10 cellular contexts compared by ENCODE assay signal in the genomic region with DNA sequence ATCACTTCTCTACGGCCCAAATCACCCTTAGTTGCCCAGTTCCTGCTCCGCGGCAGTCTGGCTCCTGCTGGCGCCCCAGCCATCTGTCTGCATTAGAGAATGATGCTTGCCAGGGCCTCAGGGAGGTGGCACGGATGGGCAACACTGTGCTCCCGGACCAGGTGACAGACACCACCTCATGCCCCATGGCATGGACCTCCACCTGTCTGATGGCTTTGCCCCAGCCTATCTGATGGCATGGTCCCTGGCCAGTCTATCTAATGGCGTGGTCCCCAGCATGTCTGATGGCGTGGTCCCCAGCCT. TPM values are rescaled to one million over a fixed set of nuclear protein-coding genes. Genes with fewer than 3 reads are reported as not detected.
DNase-seq lines count a peak whose midpoint lies in the region; ATAC-seq and TF ChIP-seq lines count a peak whose summit lies in the region.
"Had no signal": no experiment of that assay in that cellular context is flagged by ENCODE, and none has a peak within 500 bp of the region (broad histone marks: within the 10 kb centered on the region; RNA-seq: fewer than 3 reads in every experiment).

No MANE protein-coding gene starts in this region.

- H3K4me1 ChIP-seq in BLaER1, result peaks cover 98% of the 10 kb centered on the region
- H3K4me1 ChIP-seq in DND-41 (ENCODE audit: insufficient read depth, low read length), result peaks cover 26% of the 10 kb centered on the region
- no peaks in the 10 kb centered on the region for H3K4me1 ChIP-seq in mesenchymal stem cell (ENCODE audit: control insufficient read depth, insufficient read depth, low read depth, low read length)

- H3K79me1 ChIP-seq in mesenchymal stem cell (replicated peaks; ENCODE audit: low read length, poor library complexity, severe bottlenecking), result no peaks in the 10 kb centered on the region

- H3K4ac ChIP-seq in mesenchymal stem cell (ENCODE audit: low read depth in 1 of 2, low read length in 2 of 2), result no peak overlapping the region

- no peak overlapping the region for H2BK120ac ChIP-seq in mesenchymal stem cell (ENCODE audit: low read depth, low read length)

- H4K8ac ChIP-seq in mesenchymal stem cell (ENCODE audit: low read length), result no peak overlapping the region

- H4K20me1 ChIP-seq in BLaER1, result no peaks in the 10 kb centered on the region
- no peaks in the 10 kb centered on the region for H4K20me1 ChIP-seq in DND-41 (ENCODE audit: insufficient read depth, low read length)

- no peaks in the 10 kb centered on the region for H3K27me3 ChIP-seq in BLaER1
- no peaks in the 10 kb centered on the region for H3K27me3 ChIP-seq in DND-41 (ENCODE audit: insufficient read depth, low read length, poor library complexity)
- peaks cover 38 to 41% of the 10 kb centered on the region in 2 experiments for H3K27me3 ChIP-seq in mesenchymal stem cell (ENCODE audit: control insufficient read depth in 1 of 2, insufficient read depth in 1 of 2, low read length in 2 of 2)

- H3K27me3 Mint-ChIP-seq in T-helper 17 cell, result no peaks in the 10 kb centered on the region

- 90% methylated on average over 8 of the region's 8 CpGs for WGBS in mesenchymal stem cell

- H3K36me3 ChIP-seq in BLaER1 (no peaks in the 10 kb centered on the region), DND-41 (ENCODE audit: insufficient read depth, low read length) (no peaks in the 10 kb centered on the region), mesenchymal stem cell (ENCODE audit: control insufficient read depth in 1 of 2, insufficient read depth in 2 of 2, low read depth in 1 of 2, low read length in 2 of 2) (no peaks in the 10 kb centered on the region)
- H3K36me3 ChIP-seq: stomach had no signal

- no peak overlapping the region for H3K4me3 ChIP-seq in BLaER1
- H3K4me3 ChIP-seq in DND-41 (ENCODE audit: low read depth in 1 of 2, low read length in 2 of 2), result peak overlapping the region in 1 of 2 experiments; percentile 39; a peak in 2 of 4 replicates
- no peak overlapping the region for H3K4me3 ChIP-seq in mesenchymal stem cell (ENCODE audit: insufficient read depth in 1 of 2, low read depth in 1 of 2, low read length in 2 of 2)
- H3K4me3 ChIP-seq: stomach had no signal

- no peak overlapping the region for H2BK5ac ChIP-seq in mesenchymal stem cell (ENCODE audit: low read depth, low read length, poor library complexity, severe bottlenecking)

- H3K23ac ChIP-seq in mesenchymal stem cell (ENCODE audit: low read length in 2 of 2), result no peak overlapping the region

- H3K9me3 ChIP-seq in BLaER1 (no peaks in the 10 kb centered on the region), DND-41 (ENCODE audit: insufficient read depth, low read length, severe bottlenecking) (no peaks in the 10 kb centered on the region), T-helper 17 cell (ENCODE audit: control insufficient read depth, low read length, poor library complexity, severe bottlenecking) (no peaks in the 10 kb centered on the region), mesenchymal stem cell (ENCODE audit: control insufficient read depth, low read length) (no peaks in the 10 kb centered on the region)
- H3K9me3 ChIP-seq: stomach had no signal

- TF ChIP-seq CTCF in DND-41 (IDR thresholded peaks at IDR 0.05; ENCODE audit: borderline replicate concordance, extremely low read depth, low read length, poor library complexity, severe bottlenecking), result no peak

- peak overlapping the region; percentile 86 for H3K27ac Mint-ChIP-seq in T-helper 17 cell

- H3K4me2 ChIP-seq in BLaER1 (peak overlapping the region; percentile 72), DND-41 (ENCODE audit: insufficient read depth, low read length) (peak overlapping the region; percentile 61), mesenchymal stem cell (ENCODE audit: low read length, poor library complexity, severe bottlenecking) (no peak overlapping the region)

- DNase-seq in DND-41 (no peak), T-helper 17 cell (no peak), mesenchymal stem cell (no peak), NCI-H526 treated with DMSO at 0.1 percent for 48 hours (lab: John Stamatoyannopoulos, UW) (no peak)
- DNase-seq in stimulated activated CD4-positive, alpha-beta T cell treated with anti-CD3 and anti-CD28 coated beads, Interleukin-1b, Interleukin-23, amount 100 ng/mL, for 48 hours, result no peak
- DNase-seq: left cardiac atrium had no signal

- peak overlapping the region in 1 of 2 experiments; percentile 55 for H3K18ac ChIP-seq in mesenchymal stem cell (ENCODE audit: low read depth in 1 of 2, low read length in 2 of 2)

- no peaks in the 10 kb centered on the region for H3K36me3 Mint-ChIP-seq in T-helper 17 cell (ENCODE audit: low read depth)

- ATAC-seq in DND-41 (ENCODE audit: insufficient read depth, low read depth), result no peak
- no peak for ATAC-seq in T-helper 17 cell
- no peak for ATAC-seq in HG03196 (IDR thresholded peaks at IDR 0.05; ENCODE audit: unreplicated experiment)

- H3K9ac ChIP-seq in BLaER1 (no peak overlapping the region), DND-41 (ENCODE audit: low read depth, low read length) (no peak overlapping the region), mesenchymal stem cell (ENCODE audit: low read length) (no peak overlapping the region)

- H3K27ac ChIP-seq in BLaER1, result peak overlapping the region; percentile 67
- peak overlapping the region; percentile 73 for H3K27ac ChIP-seq in DND-41 (ENCODE audit: low read length)
- H3K27ac ChIP-seq in mesenchymal stem cell (ENCODE audit: low read length, poor library complexity, severe bottlenecking), result no peak overlapping the region
- H3K27ac ChIP-seq: epithelial cell of prostate had no signal

- H3K4me1 Mint-ChIP-seq in T-helper 17 cell, result peaks cover 21% of the 10 kb centered on the region

- peak overlapping the region; percentile 47 for H3K4me3 Mint-ChIP-seq in T-helper 17 cell

- H2AFZ ChIP-seq in DND-41 (ENCODE audit: low read depth, low read length) (peak overlapping the region; percentile 81), mesenchymal stem cell (ENCODE audit: low read depth, low read length) (no peak overlapping the region)

- H2BK15ac ChIP-seq in mesenchymal stem cell (ENCODE audit: low read depth, poor library complexity, severe bottlenecking), result no peak overlapping the region

- H3K79me2 ChIP-seq in DND-41 (ENCODE audit: insufficient read depth, low read length), result no peaks in the 10 kb centered on the region

- H2BK12ac ChIP-seq in mesenchymal stem cell (ENCODE audit: low read length in 2 of 2), result no peak overlapping the region

- H4K91ac ChIP-seq in mesenchymal stem cell (ENCODE audit: low read length), result peak overlapping the region; percentile 44

- peak overlapping the region in 1 of 2 experiments; percentile 30 for H3K14ac ChIP-seq in mesenchymal stem cell (ENCODE audit: low read length in 2 of 2)

- no peak overlapping the region for H2AK5ac ChIP-seq in mesenchymal stem cell (ENCODE audit: low read length, severe bottlenecking)

RNA-seq across cellular contexts. Expression of a gene that starts 18.8 kb away (rescaled TPM):
- 1 to 10 TPM; 6.5 to 6.8 TPM for total RNA-seq in T-helper 17 cell
- 14.2 TPM for polyA plus RNA-seq in mesenchymal stem cell (2013, experiment 1 of 2)
- 14.5 TPM for polyA plus RNA-seq in mesenchymal stem cell (2013, experiment 2 of 2)

RNA-seq across cellular contexts. Expression of a gene that starts 27.2 kb away (rescaled TPM):
- 10 to 100 TPM; 39.4 to 41.3 TPM for total RNA-seq in T-helper 17 cell
- polyA plus RNA-seq in mesenchymal stem cell (2013, experiment 1 of 2), result 28.3 TPM
- 27.4 TPM for polyA plus RNA-seq in mesenchymal stem cell (2013, experiment 2 of 2)

RNA-seq across cellular contexts. Expression of a gene that starts 39.4 kb away (rescaled TPM):
- total RNA-seq in T-helper 17 cell, result not detected
- 0.79 TPM for polyA plus RNA-seq in mesenchymal stem cell (2013, experiment 1 of 2)
- 0.44 TPM for polyA plus RNA-seq in mesenchymal stem cell (2013, experiment 2 of 2)
